13 cellular contexts compared by ENCODE assay signal in genomic region chr12:111642681-111643427, GRCh38. TPM values are rescaled to one million over a fixed set of nuclear protein-coding genes. Genes with fewer than 3 reads are reported as not detected.
DNase-seq lines count a peak whose midpoint lies in the region; TF ChIP-seq lines count a peak whose summit lies in the region.
"Had no signal": no experiment of that assay in that cellular context is flagged by ENCODE, and none has a peak within 500 bp of the region (broad histone marks: within the 10 kb centered on the region; RNA-seq: fewer than 3 reads in every experiment).

No MANE protein-coding gene starts in this region.

- no peaks in the 10 kb centered on the region for H3K9me3 Mint-ChIP-seq in activated naive CD4-positive, alpha-beta T cell treated with anti-CD3 and anti-CD28 coated beads, Interleukin-2, amount 10 ng/mL, durations not matched to agents 7 days and 5 days
- no peaks in the 10 kb centered on the region for H3K9me3 Mint-ChIP-seq in osteocyte (ENCODE audit: unreplicated experiment)
- H3K9me3 Mint-ChIP-seq: activated naive CD4-positive, alpha-beta T cell treated with anti-CD3 and anti-CD28 coated beads, Interleukin-2, amount 50 U/mL, for 24 hours; dendritic cell treated with granulocyte-macrophage colony-stimulating factor and Interleukin-4, amounts not matched to agents 40 ng/mL and 50 ng/mL, for 4 days; WTC11 had no signal

- H3K4me1 ChIP-seq in right atrium auricular region (peaks cover 0 to 6% of the 10 kb centered on the region in 2 donors), mucosa of rectum (ENCODE audit: control insufficient read depth in 2 of 2, insufficient read depth in 2 of 2, low read length in 2 of 2) (peaks cover 0 to 6% of the 10 kb centered on the region in 2 donors), uterus (peaks cover 0 to 4% of the 10 kb centered on the region in 2 donors)

- peak in 1 of 2 donors; percentile 35 for TF ChIP-seq CTCF in right atrium auricular region (IDR thresholded peaks at IDR 0.05)
- peak; percentile 15 for TF ChIP-seq CTCF in epithelial cell of proximal tubule (conservative IDR thresholded peaks at IDR 0.05; ENCODE audit: low read depth, low read length)
- peak in 3 of 4 experiments; percentile 18 to 46 (median 32) for TF ChIP-seq CTCF in uterus (IDR thresholded peaks at IDR 0.05)
- TF ChIP-seq CTCF in osteocyte (IDR thresholded peaks at IDR 0.05) = no peak

- no peak for DNase-seq in right atrium auricular region (ENCODE audit: low spot score)
- no peak for DNase-seq in cardiac septum (ENCODE audit: low spot score)
- DNase-seq in epithelial cell of proximal tubule (ENCODE audit: low read depth) = no peak
- DNase-seq in uterus = no peak
- DNase-seq in activated CD4-positive, alpha-beta T cell treated with anti-CD3 and anti-CD28 coated beads for 4 hours = no peak
- DNase-seq in activated naive CD4-positive, alpha-beta T cell treated with anti-CD3 and anti-CD28 coated beads, Interleukin-2, amount 10 ng/mL, durations not matched to agents 7 days and 5 days = no peak
- no peak for DNase-seq in osteocyte (ENCODE audit: extremely low spot score, unreplicated experiment)
- DNase-seq: SK-N-SH had no signal

- CTCF ChIA-PET in activated naive CD4-positive, alpha-beta T cell treated with anti-CD3 and anti-CD28 coated beads, Interleukin-2, amount 10 ng/mL, durations not matched to agents 7 days and 5 days (lab: Charles Lee) = no interaction called here

- intact Hi-C loops in cardiac septum (cut with DNase I) = no loop called here
- intact Hi-C loops in uterus (cut with DNase I; ENCODE audit: low total_unique reads) = no loop called here

- H3K27me3 Mint-ChIP-seq in activated naive CD4-positive, alpha-beta T cell treated with anti-CD3 and anti-CD28 coated beads, Interleukin-2, amount 10 ng/mL, durations not matched to agents 7 days and 5 days = no peaks in the 10 kb centered on the region
- H3K27me3 Mint-ChIP-seq in osteocyte (ENCODE audit: unreplicated experiment) = no peaks in the 10 kb centered on the region
- H3K27me3 Mint-ChIP-seq: activated naive CD4-positive, alpha-beta T cell treated with anti-CD3 and anti-CD28 coated beads, Interleukin-2, amount 50 U/mL, for 24 hours; dendritic cell treated with granulocyte-macrophage colony-stimulating factor and Interleukin-4, amounts not matched to agents 40 ng/mL and 50 ng/mL, for 4 days had no signal

- H3K4me1 Mint-ChIP-seq in activated naive CD4-positive, alpha-beta T cell treated with anti-CD3 and anti-CD28 coated beads, Interleukin-2, amount 10 ng/mL, durations not matched to agents 7 days and 5 days = peaks cover 3% of the 10 kb centered on the region
- peaks cover 1% of the 10 kb centered on the region for H3K4me1 Mint-ChIP-seq in osteocyte (ENCODE audit: unreplicated experiment)
- H3K4me1 Mint-ChIP-seq: activated naive CD4-positive, alpha-beta T cell treated with anti-CD3 and anti-CD28 coated beads, Interleukin-2, amount 50 U/mL, for 24 hours; WTC11 had no signal

- no peak overlapping the region for H3K4me3 Mint-ChIP-seq in activated naive CD4-positive, alpha-beta T cell treated with anti-CD3 and anti-CD28 coated beads, Interleukin-2, amount 10 ng/mL, durations not matched to agents 7 days and 5 days
- H3K4me3 Mint-ChIP-seq in osteocyte (ENCODE audit: unreplicated experiment) = no peak overlapping the region
- H3K4me3 Mint-ChIP-seq: activated naive CD4-positive, alpha-beta T cell treated with anti-CD3 and anti-CD28 coated beads, Interleukin-2, amount 50 U/mL, for 24 hours; dendritic cell treated with granulocyte-macrophage colony-stimulating factor and Interleukin-4, amounts not matched to agents 40 ng/mL and 50 ng/mL, for 4 days; WTC11 had no signal

- H3K27ac ChIP-seq in right atrium auricular region = peak overlapping the region; percentile 3 to 13
- peak overlapping the region; percentile 34 to 57 for H3K27ac ChIP-seq in mucosa of rectum (ENCODE audit: low read depth in 2 of 2, low read length in 2 of 2)
- peak overlapping the region; percentile 70 to 75 for H3K27ac ChIP-seq in uterus
- H3K27ac ChIP-seq: neutrophil had no signal

- H3K27me3 ChIP-seq in right atrium auricular region (no peaks in the 10 kb centered on the region), mucosa of rectum (ENCODE audit: control insufficient read depth in 2 of 2, insufficient read depth in 2 of 2, low read length in 2 of 2) (no peaks in the 10 kb centered on the region), uterus (no peaks in the 10 kb centered on the region)
- H3K27me3 ChIP-seq: neutrophil had no signal

- H3K4me3 ChIP-seq in right atrium auricular region = no peak overlapping the region
- no peak overlapping the region for H3K4me3 ChIP-seq in epithelial cell of proximal tubule (ENCODE audit: low read depth, low read length)
- H3K4me3 ChIP-seq in mucosa of rectum (ENCODE audit: low read length in 2 of 2) = no peak overlapping the region
- no peak overlapping the region for H3K4me3 ChIP-seq in uterus

- H3K36me3 Mint-ChIP-seq in activated naive CD4-positive, alpha-beta T cell treated with anti-CD3 and anti-CD28 coated beads, Interleukin-2, amount 10 ng/mL, durations not matched to agents 7 days and 5 days = peaks cover 39% of the 10 kb centered on the region
- H3K36me3 Mint-ChIP-seq in osteocyte (ENCODE audit: unreplicated experiment) = peaks cover 47% of the 10 kb centered on the region

- TF ChIP-seq POLR2A in uterus (IDR thresholded peaks at IDR 0.05) = no peak

- H3K9me3 ChIP-seq in right atrium auricular region (no peaks in the 10 kb centered on the region), mucosa of rectum (ENCODE audit: control insufficient read depth in 2 of 2, low read length in 2 of 2) (no peaks in the 10 kb centered on the region), uterus (no peaks in the 10 kb centered on the region)
- H3K9me3 ChIP-seq: neutrophil, SK-N-SH had no signal

- no peak overlapping the region for H3K9ac ChIP-seq in mucosa of rectum (ENCODE audit: low read depth in 1 of 2, low read length in 2 of 2)
- H3K9ac ChIP-seq: SK-N-SH had no signal

- H3K36me3 ChIP-seq in right atrium auricular region (peaks cover 39% of the 10 kb centered on the region), mucosa of rectum (ENCODE audit: control insufficient read depth in 2 of 2, insufficient read depth in 2 of 2, low read length in 2 of 2) (peaks cover 37 to 54% of the 10 kb centered on the region in 2 donors), uterus (no peaks in the 10 kb centered on the region)

- H3K27ac Mint-ChIP-seq in activated naive CD4-positive, alpha-beta T cell treated with anti-CD3 and anti-CD28 coated beads, Interleukin-2, amount 10 ng/mL, durations not matched to agents 7 days and 5 days = no peak overlapping the region
- no peak overlapping the region for H3K27ac Mint-ChIP-seq in osteocyte (ENCODE audit: unreplicated experiment)
- H3K27ac Mint-ChIP-seq: activated naive CD4-positive, alpha-beta T cell treated with anti-CD3 and anti-CD28 coated beads, Interleukin-2, amount 50 U/mL, for 24 hours; dendritic cell treated with granulocyte-macrophage colony-stimulating factor and Interleukin-4, amounts not matched to agents 40 ng/mL and 50 ng/mL, for 4 days; WTC11 had no signal

RNA-seq across cellular contexts. Expression of gene BRAP, which starts 42.9 kb away (rescaled TPM):
- 10 to 100 TPM; 10.1 to 13.4 TPM for total RNA-seq in right atrium auricular region
- total RNA-seq in cardiac septum = 13.9 TPM
- total RNA-seq in epithelial cell of proximal tubule = 13.7 and 19.9 TPM in 2 replicates
- total RNA-seq in uterus = 10 to 100 TPM in 3 of 4 donors, 1 to 10 TPM in 1; 3.1 to 23.0 (median 20.4) TPM
- 18.9 and 20.8 TPM in 2 replicates for total RNA-seq in osteocyte

RNA-seq across cellular contexts. Expression of gene ACAD10, which starts 43.0 kb away (rescaled TPM):
- total RNA-seq in right atrium auricular region (10 to 100 TPM; 13.0 to 18.2 TPM), cardiac septum (30.8 TPM), epithelial cell of proximal tubule (11.5 and 15.6 TPM in 2 replicates), uterus (10 to 100 TPM; 19.4 to 46.4 (median 26.7) TPM), osteocyte (27.1 and 29.5 TPM in 2 replicates)

RNA-seq across cellular contexts. Expression of gene ATXN2, which starts 43.7 kb away (rescaled TPM):
- total RNA-seq in right atrium auricular region = 10 to 100 TPM; 33.4 to 36.6 TPM
- total RNA-seq in cardiac septum = 56.1 TPM
- total RNA-seq in epithelial cell of proximal tubule = 14.2 and 17.7 TPM in 2 replicates
- 100 to 1,000 TPM in 1 of 4 donors, 10 to 100 TPM in 3; 37.1 to 112 (median 66.0) TPM for total RNA-seq in uterus
- 76.7 and 78.9 TPM in 2 replicates for total RNA-seq in osteocyte

Comparison
In these comparisons a context has a peak if more than half of its experiments do, and no peak if none do; other contexts are left out.
1. H3K27ac ChIP-seq: peak in every context shown above with its lines; median percentile 72 in uterus; 46 in mucosa of rectum; 8 in right atrium auricular region.